8 cellular contexts compared by ENCODE assay signal in the genomic region with DNA sequence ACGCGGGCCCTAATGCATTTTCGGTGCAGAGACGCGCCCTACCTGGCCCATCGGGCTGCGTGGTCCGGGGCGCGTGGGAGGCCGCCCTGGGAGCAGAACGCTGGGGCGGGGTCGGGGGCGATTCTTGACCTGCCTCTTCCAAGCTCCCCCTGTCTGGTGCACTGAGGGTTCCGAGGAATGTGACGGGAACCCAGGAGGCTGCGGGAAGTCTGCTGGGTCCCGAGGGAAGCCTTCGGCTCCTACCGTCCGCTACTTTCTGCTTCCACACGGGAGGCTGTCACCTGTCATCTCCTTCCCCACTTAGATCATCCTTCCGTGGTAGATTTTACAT. TPM values are rescaled to one million over a fixed set of nuclear protein-coding genes. Genes with fewer than 3 reads are reported as not detected.
DNase-seq lines count a peak whose midpoint lies in the region; ATAC-seq and TF ChIP-seq lines count a peak whose summit lies in the region.

No MANE protein-coding gene starts in this region.

- peak overlapping the region; percentile 96 for H3K27ac Mint-ChIP-seq in mesothelial cell of epicardium

- intact Hi-C loops in IMR-90 (cut with micrococcal nuclease), result loop anchor here (1.0 to 10.0 kb wide), 5 partner anchors 79 to 978 kb away; a partner anchor contains a TSS

- H2AK9ac ChIP-seq in IMR-90 (replicated peaks; ENCODE audit: low read depth, low read length, poor library complexity), result peak overlapping the region; percentile 84

- no peaks in the 10 kb centered on the region for H3K36me3 Mint-ChIP-seq in mesothelial cell of epicardium

- peaks cover 11 to 21% of the 10 kb centered on the region in 2 experiments for H3K79me1 ChIP-seq in IMR-90 (ENCODE audit: low read depth in 1 of 2, low read length in 2 of 2)

- no peak for TF ChIP-seq POLR2A in IMR-90 (IDR thresholded peaks at IDR 0.05; ENCODE audit: low read depth, low read length)

- DNase-seq in IMR-90 (no peak), caudate nucleus (lab: John Stamatoyannopoulos, UW) (peak in 7 of 61 donors; percentile 26 to 71 (median 54)), mesothelial cell of epicardium (ENCODE audit: low spot score in 2 of 2, unreplicated experiment in 2 of 2) (peak in 1 of 2 experiments; percentile 20), AML-193 (lab: John Stamatoyannopoulos, UW) (no peak), NCI-H510A treated with DMSO at 0.1 percent for 48 hours (lab: John Stamatoyannopoulos, UW) (no peak), SHP77 (lab: John Stamatoyannopoulos, UW) (no peak)

- POLR2A ChIA-PET in IMR-90 (lab: Charles Lee; ENCODE audit: unreplicated experiment), result no interaction called here

- ATAC-seq in GM18907 (IDR thresholded peaks at IDR 0.05; ENCODE audit: unreplicated experiment) (peak; percentile 25), IMR-90 (ENCODE audit: low read depth) (no peak), HG03565 (IDR thresholded peaks at IDR 0.05; ENCODE audit: unreplicated experiment) (no peak)

- H3K9ac ChIP-seq in IMR-90 (ENCODE audit: low read depth, low read length), result peak overlapping the region; percentile 47

- H3K4me1 ChIP-seq in IMR-90 (ENCODE audit: control insufficient read depth, insufficient read depth, low read length), result peaks cover 4% of the 10 kb centered on the region; the same call in 1 of the 2 replicates

- H3K27ac ChIP-seq in IMR-90 (ENCODE audit: insufficient read depth, low read length) (no peak overlapping the region; the same call in 1 of the 2 replicates), caudate nucleus (ENCODE audit: low read depth, low read length) (peak overlapping the region; percentile 8)

- 0 out of 2 replicates have a peak overlapping the region, but pooled peaks have one; percentile 1 for H3K14ac ChIP-seq in IMR-90 (replicated peaks; ENCODE audit: low read depth, low read length)

- TF ChIP-seq RAD21 in IMR-90 (IDR thresholded peaks at IDR 0.05; ENCODE audit: low read length), result no peak

- BruUV-seq in IMR-90 (replicated peaks; lab: Mats Ljungman, UMichigan), result no TSS peak

- no peak overlapping the region for H2BK5ac ChIP-seq in IMR-90 (ENCODE audit: low read depth, low read length, poor library complexity, severe bottlenecking)

- dilution Hi-C loops in IMR-90 (cut with HindIII; ENCODE audit: low sequenced_read_pairs, unreplicated experiment), result no loop called here

- H3K27me3 ChIP-seq in IMR-90 (ENCODE audit: control insufficient read depth, insufficient read depth, low read length), result no peaks in the 10 kb centered on the region

- H2AFZ ChIP-seq in IMR-90 (replicated peaks; ENCODE audit: low read length, poor library complexity), result peak overlapping the region; percentile 99

- no peak overlapping the region for H2BK120ac ChIP-seq in IMR-90 (ENCODE audit: low read depth, low read length)

- H3K18ac ChIP-seq in IMR-90 (ENCODE audit: low read depth, low read length), result no peak overlapping the region

- no peak overlapping the region for H3K56ac ChIP-seq in IMR-90 (ENCODE audit: extremely low read depth, insufficient read depth, low read length)

- peaks cover 8% of the 10 kb centered on the region for H3K4me1 Mint-ChIP-seq in mesothelial cell of epicardium

- CTCF ChIA-PET in IMR-90 (lab: Yijun Ruan, JAX), result interaction anchor here (0.5 to 1.5 kb wide), 5 partner anchors 11 to 683 kb away, joined by 3 to 9 read pairs (median 4); no protein-coding TSS in a partner anchor

- H3K9me3 Mint-ChIP-seq in mesothelial cell of epicardium, result no peaks in the 10 kb centered on the region

- H3K9me1 ChIP-seq in IMR-90 (ENCODE audit: insufficient read depth, low read length), result peaks cover 4% of the 10 kb centered on the region; the same call in 1 of the 2 replicates

- H2BK15ac ChIP-seq in IMR-90 (ENCODE audit: low read depth, low read length), result no peak overlapping the region

- H3K36me3 ChIP-seq in IMR-90 (ENCODE audit: control insufficient read depth, insufficient read depth, low read length), result no peaks in the 10 kb centered on the region

- H3K4me3 ChIP-seq in IMR-90 (ENCODE audit: insufficient read depth, low read depth, low read length), result peak overlapping the region; percentile 69

- no peaks in the 10 kb centered on the region for H3K9me3 ChIP-seq in IMR-90 (ENCODE audit: control insufficient read depth, insufficient read depth, low read length)

- in situ Hi-C loops in IMR-90 (cut with MboI; ENCODE audit: low sequenced_read_pairs), result no loop called here

- 0% methylated on average over 5 of the region's 24 CpGs; no CpG with 5 or more reads in 1 of the 2 experiments for WGBS in IMR-90 (ENCODE audit: extremely low coverage in 2 of 2, insufficient read length in 1 of 2), 2 experiments

- no peaks in the 10 kb centered on the region for H3K27me3 Mint-ChIP-seq in mesothelial cell of epicardium (ENCODE audit: low read depth)

- TF ChIP-seq CTCF in IMR-90 (conservative IDR thresholded peaks at IDR 0.05; ENCODE audit: low read depth, low read length) (no peak), mesothelial cell of epicardium (IDR thresholded peaks at IDR 0.05; ENCODE audit: unreplicated experiment) (no peak)

- H3K23ac ChIP-seq in IMR-90 (ENCODE audit: low read depth, low read length), result no peak overlapping the region

- peak overlapping the region; percentile 41 for H3K4ac ChIP-seq in IMR-90 (ENCODE audit: low read depth, low read length)

- peak overlapping the region in 1 of 2 experiments; percentile 39; a peak in 1 of 4 replicates for H4K8ac ChIP-seq in IMR-90 (ENCODE audit: low read depth in 2 of 2, low read length in 2 of 2)

- H3K4me3 Mint-ChIP-seq in mesothelial cell of epicardium, result peak overlapping the region; percentile 94

- H4K91ac ChIP-seq in IMR-90 (ENCODE audit: insufficient read depth, low read depth, low read length), result no peak overlapping the region

- H4K5ac ChIP-seq in IMR-90 (ENCODE audit: low read depth, low read length), result no peak overlapping the region

- H3K4me2 ChIP-seq in IMR-90 (ENCODE audit: low read depth, low read length), result peak overlapping the region; percentile 85

- no peak overlapping the region for H2BK20ac ChIP-seq in IMR-90 (ENCODE audit: low read depth, low read length)

- no peak overlapping the region for H2AK5ac ChIP-seq in IMR-90 (ENCODE audit: low read depth, low read length)

- no peaks in the 10 kb centered on the region for H4K20me1 ChIP-seq in IMR-90 (ENCODE audit: insufficient read depth, low read length)

TF ChIP-seq in IMR-90, 13 proteins besides CTCF, POLR2A, EP300 and RAD21:
- TF ChIP-seq NFE2L2 (IDR thresholded peaks at IDR 0.05; ENCODE audit: low read depth, low read length) (no peak), FOS (IDR thresholded peaks at IDR 0.05; ENCODE audit: low read depth, low read length) (no peak), MAFK (IDR thresholded peaks at IDR 0.05; ENCODE audit: low read depth, low read length) (no peak), RFX5 (IDR thresholded peaks at IDR 0.05; ENCODE audit: low read depth, low read length) (no peak), CHD1 (IDR thresholded peaks at IDR 0.05; ENCODE audit: low read depth, low read length) (no peak), CEBPB (IDR thresholded peaks at IDR 0.05; ENCODE audit: low read depth, low read length) (no peak), BHLHE40 (IDR thresholded peaks at IDR 0.05; ENCODE audit: low read depth, low read length) (no peak), SMC3 (IDR thresholded peaks at IDR 0.05; ENCODE audit: low read depth, low read length) (no peak), RCOR1 (IDR thresholded peaks at IDR 0.05; ENCODE audit: insufficient replicate concordance, low read length) (no peak), MAZ (IDR thresholded peaks at IDR 0.05; ENCODE audit: borderline replicate concordance, low read depth, low read length) (no peak), MXI1 (IDR thresholded peaks at IDR 0.05; ENCODE audit: borderline replicate concordance, low read depth, low read length) (no peak)
- TF ChIP-seq, protein P1, sequence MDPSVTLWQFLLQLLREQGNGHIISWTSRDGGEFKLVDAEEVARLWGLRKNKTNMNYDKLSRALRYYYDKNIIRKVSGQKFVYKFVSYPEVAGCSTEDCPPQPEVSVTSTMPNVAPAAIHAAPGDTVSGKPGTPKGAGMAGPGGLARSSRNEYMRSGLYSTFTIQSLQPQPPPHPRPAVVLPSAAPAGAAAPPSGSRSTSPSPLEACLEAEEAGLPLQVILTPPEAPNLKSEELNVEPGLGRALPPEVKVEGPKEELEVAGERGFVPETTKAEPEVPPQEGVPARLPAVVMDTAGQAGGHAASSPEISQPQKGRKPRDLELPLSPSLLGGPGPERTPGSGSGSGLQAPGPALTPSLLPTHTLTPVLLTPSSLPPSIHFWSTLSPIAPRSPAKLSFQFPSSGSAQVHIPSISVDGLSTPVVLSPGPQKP (IDR thresholded peaks at IDR 0.05; ENCODE audit: borderline replicate concordance, low read depth, low read length), result no peak
- TF ChIP-seq, protein P2, sequence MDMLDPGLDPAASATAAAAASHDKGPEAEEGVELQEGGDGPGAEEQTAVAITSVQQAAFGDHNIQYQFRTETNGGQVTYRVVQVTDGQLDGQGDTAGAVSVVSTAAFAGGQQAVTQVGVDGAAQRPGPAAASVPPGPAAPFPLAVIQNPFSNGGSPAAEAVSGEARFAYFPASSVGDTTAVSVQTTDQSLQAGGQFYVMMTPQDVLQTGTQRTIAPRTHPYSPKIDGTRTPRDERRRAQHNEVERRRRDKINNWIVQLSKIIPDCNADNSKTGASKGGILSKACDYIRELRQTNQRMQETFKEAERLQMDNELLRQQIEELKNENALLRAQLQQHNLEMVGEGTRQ (IDR thresholded peaks at IDR 0.05; ENCODE audit: low read depth, low read length), result no peak
TF ChIP-seq in IMR-90: peak in this region for 0.

RNA-seq across cellular contexts. Expression of a gene that starts 0.8 kb away (rescaled TPM):
- total RNA-seq in IMR-90 (2012; rRNA removed) (5.6 and 9.7 TPM in 2 replicates), mesothelial cell of epicardium (3.5 to 4.4 TPM (median 3.5 TPM) in 3 replicates)
- 6.3 and 20.2 TPM in 2 replicates for polyA plus RNA-seq in IMR-90 (2012; rRNA removed)
- polyA plus RNA-seq in IMR-90 (2012; cell fraction: cytosol; rRNA removed), result 3.1 and 3.9 TPM in 2 replicates
- 1.2 and 3.3 TPM in 2 replicates for polyA plus RNA-seq in IMR-90 (2012; cell fraction: nucleus; rRNA removed; ENCODE audit: low replicate concordance)

RNA-seq across cellular contexts. Expression of a gene that starts 59.9 kb away (rescaled TPM):
- total RNA-seq in IMR-90 (2012; rRNA removed) (20.1 and 22.5 TPM in 2 replicates), mesothelial cell of epicardium (38.2 to 40.3 TPM (median 38.5 TPM) in 3 replicates)
- polyA plus RNA-seq in IMR-90 (2012; rRNA removed), result 10.2 and 12.0 TPM in 2 replicates
- polyA plus RNA-seq in IMR-90 (2012; cell fraction: cytosol; rRNA removed), result 2.5 and 3.8 TPM in 2 replicates
- polyA plus RNA-seq in IMR-90 (2012; cell fraction: nucleus; rRNA removed; ENCODE audit: low replicate concordance), result 3.0 and 24.1 TPM in 2 replicates
